Comparison of ENCODE assay signal across 14 cellular contexts in the genomic region with DNA sequence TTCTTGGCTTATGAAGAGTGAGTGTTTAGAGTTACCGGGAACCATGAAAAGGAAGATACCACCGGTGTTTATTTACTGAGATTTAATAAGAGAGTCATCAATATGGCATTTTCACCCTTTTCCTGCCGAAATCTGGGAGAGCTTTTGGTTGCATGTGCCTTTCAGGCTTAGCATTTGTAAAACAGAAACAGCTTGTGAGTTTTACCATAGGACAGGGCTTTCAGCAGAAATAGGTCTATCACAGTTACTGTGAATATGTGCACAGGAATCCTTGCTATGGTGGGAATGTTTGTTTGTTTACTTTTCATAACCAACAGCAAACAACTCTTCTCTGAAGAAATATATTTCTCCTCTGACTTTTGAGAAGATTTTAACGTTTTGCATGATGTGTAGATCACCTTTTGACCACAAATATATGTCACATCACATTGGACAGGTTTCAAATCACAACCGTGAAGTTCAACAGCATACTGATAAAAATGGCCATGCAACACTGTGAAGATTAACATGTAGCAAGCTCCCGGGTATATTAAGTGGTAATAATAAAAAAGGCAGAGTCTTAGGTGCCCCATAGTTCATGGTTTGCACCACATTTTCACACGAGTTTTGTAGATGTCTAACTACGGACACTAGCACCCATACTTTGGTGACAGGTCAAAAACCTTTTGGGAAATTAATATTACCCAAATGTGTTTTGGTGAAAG. TPM values are rescaled to one million over a fixed set of nuclear protein-coding genes. Genes with fewer than 3 reads are reported as not detected.
DNase-seq lines count a peak whose midpoint lies in the region; ATAC-seq and TF ChIP-seq lines count a peak whose summit lies in the region.
"Had no signal": no experiment of that assay in that cellular context is flagged by ENCODE, and none has a peak within 500 bp of the region (broad histone marks: within the 10 kb centered on the region; RNA-seq: fewer than 3 reads in every experiment).

No MANE protein-coding gene starts in this region.

- H3K9ac ChIP-seq in adipocyte (ENCODE audit: low read length): peak overlapping the region; percentile 39

- H3K36me3 Mint-ChIP-seq in IgD-negative memory B cell: peaks cover 6% of the 10 kb centered on the region
- H3K36me3 Mint-ChIP-seq: natural killer cell had no signal

- no peaks in the 10 kb centered on the region for H3K27me3 Mint-ChIP-seq in IgD-negative memory B cell

- peaks cover 0 to 4% (median 0%) of the 10 kb centered on the region in 3 donors for H3K9me3 Mint-ChIP-seq in IgD-negative memory B cell

- H3K4me1 Mint-ChIP-seq in IgD-negative memory B cell: peaks cover 53 to 67% (median 56%) of the 10 kb centered on the region in 3 donors
- H3K4me1 Mint-ChIP-seq: natural killer cell had no signal

- H3K27me3 ChIP-seq in adipocyte (replicated peaks; ENCODE audit: control insufficient read depth, insufficient read depth, low read length) (no peaks in the 10 kb centered on the region), left ventricle myocardium inferior (ENCODE audit: low read depth) (no peaks in the 10 kb centered on the region), suprapubic skin (no peaks in the 10 kb centered on the region)
- H3K27me3 ChIP-seq: tibial nerve had no signal

- peak overlapping the region in 3 of 4 donors; percentile 41 to 83 (median 72) for H3K4me3 Mint-ChIP-seq in IgD-negative memory B cell
- H3K4me3 Mint-ChIP-seq: natural killer cell had no signal

- no peak for TF ChIP-seq POLR2A in suprapubic skin (IDR thresholded peaks at IDR 0.05)

- ATAC-seq in GM18870 (IDR thresholded peaks at IDR 0.05; ENCODE audit: unreplicated experiment) (no peak), esophagus mucosa (no peak)
- ATAC-seq: natural killer cell had no signal

- H3K27ac ChIP-seq in left ventricle myocardium inferior (replicated peaks) (peak overlapping the region; percentile 57), suprapubic skin (peak overlapping the region; percentile 13)

- peak overlapping the region; percentile 69 to 97 (median 79) for H3K27ac Mint-ChIP-seq in IgD-negative memory B cell
- H3K27ac Mint-ChIP-seq: natural killer cell had no signal

- H3K36me3 ChIP-seq in adipocyte (ENCODE audit: control insufficient read depth, insufficient read depth, low read length, severe bottlenecking) (no peaks in the 10 kb centered on the region), left ventricle myocardium inferior (no peaks in the 10 kb centered on the region), suprapubic skin (no peaks in the 10 kb centered on the region)
- H3K36me3 ChIP-seq: HAP-1, tibial nerve had no signal

- no peaks in the 10 kb centered on the region for H3K9me3 ChIP-seq in adipocyte (ENCODE audit: control insufficient read depth, low read length)
- no peaks in the 10 kb centered on the region for H3K9me3 ChIP-seq in left ventricle myocardium inferior (replicated peaks)
- no peaks in the 10 kb centered on the region for H3K9me3 ChIP-seq in suprapubic skin
- H3K9me3 ChIP-seq: HAP-1, tibial nerve had no signal

- TF ChIP-seq EP300 in suprapubic skin (IDR thresholded peaks at IDR 0.05): no peak

- DNase-seq in adipocyte (ENCODE audit: low read depth) (peak; percentile 68), left ventricle myocardium inferior (no peak), suprapubic skin (ENCODE audit: low spot score in 2 of 2) (no peak), SKM-1 treated with dmso at 0.1 percent for 144 hours (lab: John Stamatoyannopoulos, UW; ENCODE audit: unreplicated experiment) (no peak)
- DNase-seq: activated T-cell treated with anti-CD3 and anti-CD28 coated beads, Interleukin-2, amount 50 U/mL, for 1 hour; DMS153; natural killer cell; NCI-H1436; NCI-H526 had no signal

- TF ChIP-seq CTCF in left ventricle myocardium inferior (IDR thresholded peaks at IDR 0.05; ENCODE audit: borderline replicate concordance) (no peak), suprapubic skin (IDR thresholded peaks at IDR 0.05) (no peak)

- intact Hi-C loops in left ventricle myocardium inferior (cut with micrococcal nuclease): no loop called here

- H3K4me3 ChIP-seq in adipocyte (ENCODE audit: low read length) (peak overlapping the region; percentile 55), left ventricle myocardium inferior (peak overlapping the region; percentile 37), suprapubic skin (no peak overlapping the region)
- H3K4me3 ChIP-seq: HAP-1, tibial nerve had no signal

- 49% methylated on average over 8 of the region's 8 CpGs for WGBS in suprapubic skin

- H3K4me1 ChIP-seq in adipocyte (ENCODE audit: control insufficient read depth, insufficient read depth, low read length): peaks cover 56% of the 10 kb centered on the region
- H3K4me1 ChIP-seq in left ventricle myocardium inferior: peaks cover 54% of the 10 kb centered on the region
- H3K4me1 ChIP-seq in suprapubic skin: peaks cover 46% of the 10 kb centered on the region
- H3K4me1 ChIP-seq: HAP-1 had no signal

RNA-seq across cellular contexts. Expression of gene ARHGAP24, which starts 21.3 kb away (rescaled TPM):
- 93.4 TPM for polyA plus RNA-seq in IgD-negative memory B cell
- total RNA-seq in left ventricle myocardium inferior: 13.7 TPM
- total RNA-seq in suprapubic skin: 10 to 100 TPM; 17.8 to 65.2 (median 27.2) TPM
- total RNA-seq in esophagus mucosa: 6.1 TPM
